Comparison of ENCODE assay signal across 12 cellular contexts in the genomic region with DNA sequence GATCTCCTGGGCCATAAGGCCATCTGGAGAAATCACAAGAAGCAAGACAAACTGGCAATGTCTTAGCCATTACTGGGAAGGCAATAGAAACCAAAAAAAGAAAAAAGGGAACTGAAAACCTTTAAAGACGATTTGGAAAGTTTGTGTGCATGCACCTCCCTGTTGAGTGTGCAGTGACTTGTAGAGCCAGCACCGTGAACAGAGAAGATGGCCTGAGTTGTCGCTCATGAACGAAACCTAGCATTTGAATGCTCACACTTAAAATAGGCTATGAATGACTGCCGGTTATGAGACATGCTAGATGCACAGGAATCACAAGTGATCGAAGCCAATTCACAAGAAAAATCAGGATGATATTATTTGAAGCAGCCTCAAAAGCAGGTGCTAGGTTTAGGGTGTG.
A peak's percentile ranks its signal among the peaks of the same experiment; 100 is the strongest.
DNase-seq lines count a peak whose midpoint lies in the region; ATAC-seq and TF ChIP-seq lines count a peak whose summit lies in the region.
"Had no signal": no experiment of that assay in that cellular context is flagged by ENCODE, and none has a peak within 500 bp of the region (broad histone marks: within the 10 kb centered on the region; RNA-seq: fewer than 3 reads in every experiment).

No MANE protein-coding gene starts in this region.

- no peaks in the 10 kb centered on the region for H4K20me1 ChIP-seq in neural progenitor cell (ENCODE audit: low read depth)

- no peaks in the 10 kb centered on the region for H3F3A ChIP-seq in neural progenitor cell (ENCODE audit: low read depth)

- H3K36me3 ChIP-seq in mucosa of descending colon (ENCODE audit: low read depth): no peaks in the 10 kb centered on the region
- no peaks in the 10 kb centered on the region for H3K36me3 ChIP-seq in neural progenitor cell
- H3K36me3 ChIP-seq: colonic mucosa had no signal

- no peak overlapping the region for H3K27ac Mint-ChIP-seq in neural progenitor cell

- intact Hi-C loops in mucosa of descending colon (cut with DNase I, micrococcal nuclease): no loop called here

- H3K9me3 ChIP-seq in mucosa of descending colon (no peaks in the 10 kb centered on the region), neural progenitor cell (ENCODE audit: low read depth) (no peaks in the 10 kb centered on the region)
- H3K9me3 ChIP-seq: colonic mucosa had no signal

- H3K4me3 ChIP-seq in mucosa of descending colon (no peak overlapping the region), neural progenitor cell (no peak overlapping the region)
- H3K4me3 ChIP-seq: colonic mucosa had no signal

- no peaks in the 10 kb centered on the region for H3K9me3 Mint-ChIP-seq in neural progenitor cell

- TF ChIP-seq CTCF in mucosa of descending colon (IDR thresholded peaks at IDR 0.05): no peak
- no peak for TF ChIP-seq CTCF in neural progenitor cell (IDR thresholded peaks at IDR 0.05)

- H3K4me3 Mint-ChIP-seq in neural progenitor cell: no peak overlapping the region

- H3K4me2 ChIP-seq in neural progenitor cell: no peak overlapping the region

- DNase-seq in mucosa of descending colon (peak in 1 of 3 donors; percentile 11), cortex of kidney (lab: John Stamatoyannopoulos, UW) (no peak), neural progenitor cell (ENCODE audit: low spot score) (no peak), NCI-H345 (lab: John Stamatoyannopoulos, UW) (no peak)
- DNase-seq in activated T-cell treated with anti-CD3 and anti-CD28 coated beads, Interleukin-2, amount 50 U/mL, for 48 hours: no peak
- DNase-seq: activated CD8-positive, alpha-beta memory T cell treated with anti-CD3 and anti-CD28 coated beads, Interleukin-2, amount 50 U/mL, for 48 hours; colonic mucosa; IMR-90; SHP77 treated with DMSO at 0.1 percent for 48 hours had no signal

- H3K4me1 Mint-ChIP-seq in neural progenitor cell: no peaks in the 10 kb centered on the region

- H3K27ac ChIP-seq in neural progenitor cell: no peak overlapping the region
- H3K27ac ChIP-seq: colonic mucosa had no signal

- H3K9ac ChIP-seq in neural progenitor cell: no peak overlapping the region

- no peaks in the 10 kb centered on the region for H3K36me3 Mint-ChIP-seq in neural progenitor cell

- H2AFZ ChIP-seq in neural progenitor cell (replicated peaks): no peak overlapping the region

- H3K4me1 ChIP-seq in mucosa of descending colon (ENCODE audit: low read depth) (no peaks in the 10 kb centered on the region), neural progenitor cell (no peaks in the 10 kb centered on the region)
- H3K4me1 ChIP-seq: colonic mucosa had no signal

- H3K27me3 Mint-ChIP-seq in neural progenitor cell (ENCODE audit: insufficient read depth, low read depth): no peaks in the 10 kb centered on the region

- peak; percentile 86 for ATAC-seq in GM18873 (IDR thresholded peaks at IDR 0.05; ENCODE audit: low FRiP score, unreplicated experiment)
- peak; percentile 79 for ATAC-seq in HG02610 (IDR thresholded peaks at IDR 0.05; ENCODE audit: unreplicated experiment)
- ATAC-seq in HG03558 (IDR thresholded peaks at IDR 0.05; ENCODE audit: extremely low read depth, unreplicated experiment): peak; percentile 61
- ATAC-seq in mucosa of descending colon: peak; percentile 64

- no peaks in the 10 kb centered on the region for H3K27me3 ChIP-seq in neural progenitor cell
- H3K27me3 ChIP-seq: colonic mucosa had no signal

- H3K79me2 ChIP-seq in neural progenitor cell (ENCODE audit: low read depth): no peaks in the 10 kb centered on the region
